1 cellular context compared by ENCODE assay signal in genomic region chr15:66292261-66293084, GRCh38.
TF ChIP-seq lines count a peak whose summit lies in the region.

No MANE protein-coding gene starts in this region.

TF ChIP-seq in K562, 482 proteins besides CTCF, POLR2A, EP300 and RAD21 (continued from another document):
- TF ChIP-seq, protein P1, sequence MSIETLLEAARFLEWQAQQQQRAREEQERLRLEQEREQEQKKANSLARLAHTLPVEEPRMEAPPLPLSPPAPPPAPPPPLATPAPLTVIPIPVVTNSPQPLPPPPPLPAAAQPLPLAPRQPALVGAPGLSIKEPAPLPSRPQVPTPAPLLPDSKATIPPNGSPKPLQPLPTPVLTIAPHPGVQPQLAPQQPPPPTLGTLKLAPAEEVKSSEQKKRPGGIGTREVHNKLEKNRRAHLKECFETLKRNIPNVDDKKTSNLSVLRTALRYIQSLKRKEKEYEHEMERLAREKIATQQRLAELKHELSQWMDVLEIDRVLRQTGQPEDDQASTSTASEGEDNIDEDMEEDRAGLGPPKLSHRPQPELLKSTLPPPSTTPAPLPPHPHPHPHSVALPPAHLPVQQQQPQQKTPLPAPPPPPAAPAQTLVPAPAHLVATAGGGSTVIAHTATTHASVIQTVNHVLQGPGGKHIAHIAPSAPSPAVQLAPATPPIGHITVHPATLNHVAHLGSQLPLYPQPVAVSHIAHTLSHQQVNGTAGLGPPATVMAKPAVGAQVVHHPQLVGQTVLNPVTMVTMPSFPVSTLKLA (conservative IDR thresholded peaks at IDR 0.05), result peak in 1 of 2 experiments; percentile 21; a peak in 1 of 4 replicates
- peak; percentile 58; the same call in 1 of the 2 replicates for TF ChIP-seq CTBP1 (IDR thresholded peaks at IDR 0.05; ENCODE audit: borderline replicate concordance)
- 0 out of 2 replicates have a peak, but pooled peaks have one; percentile 9 for TF ChIP-seq FOSL1 (tag; conservative IDR thresholded peaks at IDR 0.05)
- TF ChIP-seq PURB (CRISPR knock-in tag; IDR thresholded peaks at IDR 0.05; ENCODE audit: low read depth), result no peak
- no peak for TF ChIP-seq GTF2A2 (tag; IDR thresholded peaks at IDR 0.05)
- TF ChIP-seq NCOR1 (IDR thresholded peaks at IDR 0.05), result peak; percentile 81
- peak; percentile 54 for TF ChIP-seq TEAD4 (IDR thresholded peaks at IDR 0.05; ENCODE audit: low read length)
- TF ChIP-seq TEAD4 (CRISPR knock-in tag; IDR thresholded peaks at IDR 0.05; ENCODE audit: borderline replicate concordance), result no peak
- TF ChIP-seq TCFL5 (CRISPR knock-in tag; conservative IDR thresholded peaks at IDR 0.05), result no peak
- peak; percentile 71; the same call in 1 of the 2 replicates for TF ChIP-seq HDAC2 (IDR thresholded peaks at IDR 0.05)
- TF ChIP-seq, protein P2, sequence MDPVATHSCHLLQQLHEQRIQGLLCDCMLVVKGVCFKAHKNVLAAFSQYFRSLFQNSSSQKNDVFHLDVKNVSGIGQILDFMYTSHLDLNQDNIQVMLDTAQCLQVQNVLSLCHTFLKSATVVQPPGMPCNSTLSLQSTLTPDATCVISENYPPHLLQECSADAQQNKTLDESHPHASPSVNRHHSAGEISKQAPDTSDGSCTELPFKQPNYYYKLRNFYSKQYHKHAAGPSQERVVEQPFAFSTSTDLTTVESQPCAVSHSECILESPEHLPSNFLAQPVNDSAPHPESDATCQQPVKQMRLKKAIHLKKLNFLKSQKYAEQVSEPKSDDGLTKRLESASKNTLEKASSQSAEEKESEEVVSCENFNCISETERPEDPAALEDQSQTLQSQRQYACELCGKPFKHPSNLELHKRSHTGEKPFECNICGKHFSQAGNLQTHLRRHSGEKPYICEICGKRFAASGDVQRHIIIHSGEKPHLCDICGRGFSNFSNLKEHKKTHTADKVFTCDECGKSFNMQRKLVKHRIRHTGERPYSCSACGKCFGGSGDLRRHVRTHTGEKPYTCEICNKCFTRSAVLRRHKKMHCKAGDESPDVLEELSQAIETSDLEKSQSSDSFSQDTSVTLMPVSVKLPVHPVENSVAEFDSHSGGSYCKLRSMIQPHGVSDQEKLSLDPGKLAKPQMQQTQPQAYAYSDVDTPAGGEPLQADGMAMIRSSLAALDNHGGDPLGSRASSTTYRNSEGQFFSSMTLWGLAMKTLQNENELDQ (CRISPR knock-in tag; IDR thresholded peaks at IDR 0.05; ENCODE audit: borderline replicate concordance), result no peak
- TF ChIP-seq TAL1 (IDR thresholded peaks at IDR 0.05), result peak; percentile 82
- peak; percentile 93 for TF ChIP-seq CBFA2T3 (IDR thresholded peaks at IDR 0.05)
- 0 out of 2 replicates have a peak, but pooled peaks have one; percentile 5 for TF ChIP-seq MAFG (tag; conservative IDR thresholded peaks at IDR 0.05)
- TF ChIP-seq SREBF1 (IDR thresholded peaks at IDR 0.05; ENCODE audit: borderline replicate concordance, low read depth, low read length), result no peak
- peak; percentile 42 for TF ChIP-seq TBP (optimal IDR thresholded peaks at IDR 0.05; ENCODE audit: low read depth, low read length)
- peak; percentile 79 for TF ChIP-seq TCF3 (CRISPR knock-in tag; IDR thresholded peaks at IDR 0.05)
- TF ChIP-seq HES1 (IDR thresholded peaks at IDR 0.05; ENCODE audit: low read depth), result 0 out of 2 replicates have a peak, but pooled peaks have one; percentile 33
- 0 out of 2 replicates have a peak, but pooled peaks have one; percentile 13 for TF ChIP-seq LEF1 (IDR thresholded peaks at IDR 0.05)
- TF ChIP-seq SMARCA4 (IDR thresholded peaks at IDR 0.05), result peak; percentile 69
- peak; percentile 5; the same call in 1 of the 2 replicates for TF ChIP-seq KLF16 (IDR thresholded peaks at IDR 0.05)
- TF ChIP-seq RCOR1 (IDR thresholded peaks at IDR 0.05; ENCODE audit: borderline replicate concordance in 1 of 2, low read depth in 2 of 2, low read length in 2 of 2), result peak in 1 of 2 experiments; percentile 74; a peak in 1 of 4 replicates
- TF ChIP-seq GMEB1 (CRISPR knock-in tag; IDR thresholded peaks at IDR 0.05), result no peak
- peak; percentile 51; the same call in 1 of the 2 replicates for TF ChIP-seq CC2D1A (IDR thresholded peaks at IDR 0.05)
- TF ChIP-seq TRIM28 (IDR thresholded peaks at IDR 0.05), result peak; percentile 55; the same call in 1 of the 2 replicates
- TF ChIP-seq ZNF778 (CRISPR knock-in tag; IDR thresholded peaks at IDR 0.05), result no peak
- peak; percentile 90 for TF ChIP-seq KLF1 (tag; IDR thresholded peaks at IDR 0.05)
- peak; percentile 88 for TF ChIP-seq DPF2 (IDR thresholded peaks at IDR 0.05)
- 0 out of 2 replicates have a peak, but pooled peaks have one; percentile 10 for TF ChIP-seq STAT5A (IDR thresholded peaks at IDR 0.05; ENCODE audit: borderline replicate concordance, low read length)
- TF ChIP-seq HMG20A (CRISPR knock-in tag; conservative IDR thresholded peaks at IDR 0.05), result no peak
- peak; percentile 69 for TF ChIP-seq ZNF316 (IDR thresholded peaks at IDR 0.05)
- TF ChIP-seq DMBX1 (CRISPR knock-in tag; IDR thresholded peaks at IDR 0.05; ENCODE audit: borderline replicate concordance), result 0 out of 2 replicates have a peak, but pooled peaks have one; percentile 16
- TF ChIP-seq ZNF512 (tag; IDR thresholded peaks at IDR 0.05), result peak; percentile 64; the same call in 1 of the 2 replicates
- TF ChIP-seq ZBTB11 (CRISPR knock-in tag; IDR thresholded peaks at IDR 0.05), result 0 out of 6 replicates have a peak, but pooled peaks of 1 of the 3 experiments have one; percentile 3
- peak in 1 of 2 experiments; percentile 46; a peak in 1 of 4 replicates for TF ChIP-seq HDAC1 (IDR thresholded peaks at IDR 0.05)
- TF ChIP-seq ZBTB7A (IDR thresholded peaks at IDR 0.05; ENCODE audit: borderline replicate concordance, control insufficient read depth, low read depth, low read length), result 0 out of 2 replicates have a peak, but pooled peaks have one; percentile 2
- no peak for TF ChIP-seq ZSCAN29 (IDR thresholded peaks at IDR 0.05)
- TF ChIP-seq ZNF217 (CRISPR knock-in tag; IDR thresholded peaks at IDR 0.05), result no peak
- TF ChIP-seq SMARCE1 (IDR thresholded peaks at IDR 0.05), result peak; percentile 77
- peak; percentile 90 for TF ChIP-seq ARID1B (IDR thresholded peaks at IDR 0.05)
- peak; percentile 58 for TF ChIP-seq CXXC5 (CRISPR knock-in tag; IDR thresholded peaks at IDR 0.05)
- TF ChIP-seq CREM (IDR thresholded peaks at IDR 0.05; ENCODE audit: low read depth), result 0 out of 2 replicates have a peak, but pooled peaks have one; percentile 6
- TF ChIP-seq PKNOX1 (IDR thresholded peaks at IDR 0.05), result peak; percentile 77
- no peak for TF ChIP-seq POLR2H (tag; IDR thresholded peaks at IDR 0.05; ENCODE audit: low read depth)
- TF ChIP-seq TOE1 (IDR thresholded peaks at IDR 0.05; ENCODE audit: borderline replicate concordance), result 0 out of 2 replicates have a peak, but pooled peaks have one; percentile 28
- TF ChIP-seq TOE1 (CRISPR knock-in tag; IDR thresholded peaks at IDR 0.05; ENCODE audit: borderline replicate concordance, low read depth), result no peak
- TF ChIP-seq NFATC3 (IDR thresholded peaks at IDR 0.05), result no peak
- TF ChIP-seq, protein P3, sequence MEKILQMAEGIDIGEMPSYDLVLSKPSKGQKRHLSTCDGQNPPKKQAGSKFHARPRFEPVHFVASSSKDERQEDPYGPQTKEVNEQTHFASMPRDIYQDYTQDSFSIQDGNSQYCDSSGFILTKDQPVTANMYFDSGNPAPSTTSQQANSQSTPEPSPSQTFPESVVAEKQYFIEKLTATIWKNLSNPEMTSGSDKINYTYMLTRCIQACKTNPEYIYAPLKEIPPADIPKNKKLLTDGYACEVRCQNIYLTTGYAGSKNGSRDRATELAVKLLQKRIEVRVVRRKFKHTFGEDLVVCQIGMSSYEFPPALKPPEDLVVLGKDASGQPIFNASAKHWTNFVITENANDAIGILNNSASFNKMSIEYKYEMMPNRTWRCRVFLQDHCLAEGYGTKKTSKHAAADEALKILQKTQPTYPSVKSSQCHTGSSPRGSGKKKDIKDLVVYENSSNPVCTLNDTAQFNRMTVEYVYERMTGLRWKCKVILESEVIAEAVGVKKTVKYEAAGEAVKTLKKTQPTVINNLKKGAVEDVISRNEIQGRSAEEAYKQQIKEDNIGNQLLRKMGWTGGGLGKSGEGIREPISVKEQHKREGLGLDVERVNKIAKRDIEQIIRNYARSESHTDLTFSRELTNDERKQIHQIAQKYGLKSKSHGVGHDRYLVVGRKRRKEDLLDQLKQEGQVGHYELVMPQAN (IDR thresholded peaks at IDR 0.05; ENCODE audit: borderline replicate concordance), result 0 out of 2 replicates have a peak, but pooled peaks have one; percentile 35
- peak; percentile 69 to 86 for TF ChIP-seq KDM1A (IDR thresholded peaks at IDR 0.05)
- no peak for TF ChIP-seq ZNF24 (IDR thresholded peaks at IDR 0.05)
- peak; percentile 64; the same call in 1 of the 2 replicates for TF ChIP-seq BCOR (IDR thresholded peaks at IDR 0.05)
- peak; percentile 29; the same call in 1 of the 2 replicates for TF ChIP-seq SMAD4 (CRISPR knock-in tag; conservative IDR thresholded peaks at IDR 0.05)
- TF ChIP-seq CBFA2T2 (conservative IDR thresholded peaks at IDR 0.05), result peak; percentile 81
- no peak for TF ChIP-seq SRSF3 (IDR thresholded peaks at IDR 0.05; ENCODE audit: insufficient read depth, low read length)
- 0 out of 2 replicates have a peak, but pooled peaks have one; percentile 16 for TF ChIP-seq NCOA1 (IDR thresholded peaks at IDR 0.05; ENCODE audit: low read depth)
- TF ChIP-seq ZNF384 (IDR thresholded peaks at IDR 0.05; ENCODE audit: low read depth, low read length), result peak; percentile 72
- TF ChIP-seq POLR2AphosphoS5 (IDR thresholded peaks at IDR 0.05; ENCODE audit: control insufficient read depth, insufficient read depth, low read depth, low read length), result peak; percentile 49; the same call in 1 of the 2 replicates
- TF ChIP-seq TRIM24 (IDR thresholded peaks at IDR 0.05), result peak; percentile 29 to 57; a peak in 2 of 4 replicates
- TF ChIP-seq PHB2 (IDR thresholded peaks at IDR 0.05; ENCODE audit: low read depth), result peak; percentile 32; the same call in 1 of the 2 replicates
TF ChIP-seq in K562: peak in this region for 46.
